10 cellular contexts compared by ENCODE assay signal in genomic region chr4:7714738-7715137, GRCh38.
"Had no signal": no experiment of that assay in that cellular context is flagged by ENCODE, and none has a peak within 500 bp of the region (broad histone marks: within the 10 kb centered on the region; RNA-seq: fewer than 3 reads in every experiment).

No MANE protein-coding gene starts in this region.

- ATAC-seq: HCT116, HepG2 had no signal

- H3K27ac ChIP-seq: GM23248, HL-60 had no signal

- H3K4me1 ChIP-seq: HAP-1 had no signal

- H2AFZ ChIP-seq: GM23248 had no signal

- FAIRE-seq: HepG2 had no signal

- H3K27ac Mint-ChIP-seq: HFFc6, IgD-negative memory B cell had no signal

- DNase-seq: GM23248, GOT3, H7, HFFc6, KG1 had no signal

- H3K9ac ChIP-seq: GM23248 had no signal

- H3K4me3 Mint-ChIP-seq: HFFc6 had no signal

- H3K4me3 ChIP-seq: GM23248, HAP-1 had no signal

- H3K9me3 Mint-ChIP-seq: HFFc6, IgD-negative memory B cell had no signal

- H3K36me3 ChIP-seq: HAP-1 had no signal

- H3K9me3 ChIP-seq: HAP-1 had no signal
